6 cellular contexts compared by ENCODE assay signal in the genomic region with DNA sequence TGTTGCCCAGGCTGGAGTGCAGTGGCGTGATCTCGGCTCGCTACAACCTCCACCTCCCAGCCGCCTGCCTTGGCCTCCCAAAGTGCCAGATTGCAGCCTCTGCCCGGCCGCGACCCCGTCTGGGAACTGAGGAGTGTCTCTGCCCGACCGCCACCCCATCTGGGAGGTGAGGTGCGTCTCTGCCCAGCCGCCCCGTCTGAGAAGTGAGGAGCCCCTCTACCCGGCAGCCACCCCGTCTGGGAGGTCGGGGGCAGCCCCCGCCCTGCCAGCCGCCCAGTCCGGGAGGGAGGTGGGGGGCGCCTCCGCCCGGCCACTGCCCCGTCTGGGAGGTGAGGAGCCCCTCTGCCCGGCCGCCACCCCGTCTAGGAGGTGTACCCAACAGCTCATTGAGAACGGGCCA. TPM values are rescaled to one million over a fixed set of nuclear protein-coding genes. Genes with fewer than 3 reads are reported as not detected.
"Had no signal": no experiment of that assay in that cellular context is flagged by ENCODE, and none has a peak within 500 bp of the region (broad histone marks: within the 10 kb centered on the region; RNA-seq: fewer than 3 reads in every experiment).

No MANE protein-coding gene starts in this region.

RNA-seq across cellular contexts. Expression of gene MAEL, which starts 40.5 kb away (rescaled TPM):
- total RNA-seq: GM23248, H1, H4, H7, H9, HFFc6 had no signal
- polyA plus RNA-seq: GM23248 had no signal

RNA-seq across cellular contexts. Expression of gene ILDR2, which starts 54.2 kb away (rescaled TPM):
- total RNA-seq: GM23248, HFFc6 had no signal
- polyA plus RNA-seq: GM23248 had no signal
